Comparison of ENCODE assay signal across 9 cellular contexts in genomic region chr9:125529589-125530515, GRCh38.
DNase-seq lines count a peak whose midpoint lies in the region; ATAC-seq and TF ChIP-seq lines count a peak whose summit lies in the region.
"Had no signal": no experiment of that assay in that cellular context is flagged by ENCODE, and none has a peak within 500 bp of the region (broad histone marks: within the 10 kb centered on the region; RNA-seq: fewer than 3 reads in every experiment).

No MANE protein-coding gene starts in this region.

- H3K36me3 Mint-ChIP-seq in GM23338 (ENCODE audit: low read depth) = no peaks in the 10 kb centered on the region

- no peak for TF ChIP-seq CTCF in GM23338 (conservative IDR thresholded peaks at IDR 0.05; ENCODE audit: low read depth in 2 of 2)

- H3K4me2 ChIP-seq in GM23338 (no peak overlapping the region), mesenchymal stem cell (ENCODE audit: low read length, poor library complexity, severe bottlenecking) (no peak overlapping the region)

- no peak overlapping the region for H3K14ac ChIP-seq in mesenchymal stem cell (ENCODE audit: low read length in 2 of 2)

- intact Hi-C loops in right cardiac atrium (cut with DNase I) = no loop called here

- H3K4me1 Mint-ChIP-seq in GM23338 = peaks cover 31% of the 10 kb centered on the region

- H3K4me3 Mint-ChIP-seq in GM23338 = no peak overlapping the region

- peak; percentile 66 for ATAC-seq in GM18517 (IDR thresholded peaks at IDR 0.05; ENCODE audit: unreplicated experiment)
- ATAC-seq in GM23338 = peak; percentile 67
- ATAC-seq in right cardiac atrium = no peak

- no peaks in the 10 kb centered on the region for H3K9me2 ChIP-seq in GM23338 (ENCODE audit: insufficient read depth)

- H3K23ac ChIP-seq in mesenchymal stem cell (ENCODE audit: low read length in 2 of 2) = no peak overlapping the region

- WGBS in mesenchymal stem cell = 100% methylated on average over 1 of the region's 5 CpGs
- 88% methylated on average over 5 of the region's 5 CpGs for WGBS in right cardiac atrium

- H4K20me1 ChIP-seq in GM23338 (replicated peaks; ENCODE audit: insufficient read depth) = no peaks in the 10 kb centered on the region

- no peaks in the 10 kb centered on the region for H3F3A ChIP-seq in GM23338 (replicated peaks; ENCODE audit: low read depth)

- H3K9ac ChIP-seq in mesenchymal stem cell (ENCODE audit: low read length) = no peak overlapping the region

- no peak overlapping the region for H3K27ac Mint-ChIP-seq in GM23338

- H3K9me3 Mint-ChIP-seq in GM23338 = no peaks in the 10 kb centered on the region

- H3K27ac ChIP-seq in GM23338 (ENCODE audit: low read depth) = peak overlapping the region; percentile 67; the same call in 1 of the 2 replicates
- H3K27ac ChIP-seq in mesenchymal stem cell (ENCODE audit: low read length, poor library complexity, severe bottlenecking) = no peak overlapping the region
- H3K27ac ChIP-seq in right cardiac atrium (ENCODE audit: low read length) = no peak overlapping the region

- no peaks in the 10 kb centered on the region for H3K36me3 ChIP-seq in GM23338 (ENCODE audit: insufficient read depth)
- H3K36me3 ChIP-seq in mesenchymal stem cell (ENCODE audit: control insufficient read depth in 1 of 2, insufficient read depth in 2 of 2, low read depth in 1 of 2, low read length in 2 of 2) = no peaks in the 10 kb centered on the region

- peak overlapping the region; percentile 21 to 86 for H3K18ac ChIP-seq in mesenchymal stem cell (ENCODE audit: low read depth in 1 of 2, low read length in 2 of 2)

- no peak overlapping the region for H2BK12ac ChIP-seq in mesenchymal stem cell (ENCODE audit: low read length in 2 of 2)

- H2BK120ac ChIP-seq in mesenchymal stem cell (ENCODE audit: low read depth, low read length) = no peak overlapping the region

- H3K4me3 ChIP-seq in GM23338 = no peak overlapping the region
- H3K4me3 ChIP-seq in mesenchymal stem cell (ENCODE audit: insufficient read depth in 1 of 2, low read depth in 1 of 2, low read length in 2 of 2) = no peak overlapping the region
- H3K4me3 ChIP-seq in right cardiac atrium (ENCODE audit: low read length) = no peak overlapping the region

- H4K91ac ChIP-seq in mesenchymal stem cell (ENCODE audit: low read length) = no peak overlapping the region

- H3K27me3 ChIP-seq in GM23338 (ENCODE audit: insufficient read depth) (no peaks in the 10 kb centered on the region), mesenchymal stem cell (ENCODE audit: control insufficient read depth in 1 of 2, insufficient read depth in 1 of 2, low read length in 2 of 2) (no peaks in the 10 kb centered on the region), right cardiac atrium (ENCODE audit: control insufficient read depth, insufficient read depth) (no peaks in the 10 kb centered on the region)

- H3K27me3 Mint-ChIP-seq in GM23338 (ENCODE audit: insufficient read depth, low read depth, poor library complexity) = no peaks in the 10 kb centered on the region

- peak; percentile 31 for DNase-seq in GM23338 (ENCODE audit: low spot score)
- peak; percentile 69 for DNase-seq in NAMALWA (ENCODE audit: low spot score)
- DNase-seq in mesenchymal stem cell = no peak
- no peak for DNase-seq in stimulated activated CD4-positive, alpha-beta T cell treated with anti-CD3 and anti-CD28 coated beads, Interleukin-4, amount 100 ng/mL, for 4 hours
- no peak for DNase-seq in HUDEP-2 (lab: John Stamatoyannopoulos, UW; ENCODE audit: unreplicated experiment in 76 of 76)
- no peak for DNase-seq in globus pallidus (ENCODE audit: low spot score)
- no peak for DNase-seq in right cardiac atrium
- DNase-seq: stimulated activated CD4-positive, alpha-beta T cell treated with anti-CD3 and anti-CD28 coated beads, Interleukin-1b, Interleukin-23, amount 100 ng/mL, for 48 hours had no signal

- H2AK5ac ChIP-seq in mesenchymal stem cell (ENCODE audit: low read length, severe bottlenecking) = no peak overlapping the region

- H2AFZ ChIP-seq in GM23338 (no peak overlapping the region), mesenchymal stem cell (ENCODE audit: low read depth, low read length) (no peak overlapping the region)

- H3K9me3 ChIP-seq in mesenchymal stem cell (ENCODE audit: control insufficient read depth, low read length) = no peaks in the 10 kb centered on the region
- H3K9me3 ChIP-seq in right cardiac atrium (ENCODE audit: control insufficient read depth, low read length) = no peaks in the 10 kb centered on the region

- no peak overlapping the region for H2BK5ac ChIP-seq in mesenchymal stem cell (ENCODE audit: low read depth, low read length, poor library complexity, severe bottlenecking)

- H4K8ac ChIP-seq in mesenchymal stem cell (ENCODE audit: low read length) = no peak overlapping the region

- H3K4ac ChIP-seq in mesenchymal stem cell (ENCODE audit: low read depth in 1 of 2, low read length in 2 of 2) = no peak overlapping the region

- H3K4me1 ChIP-seq in GM23338 (ENCODE audit: insufficient read depth) = peaks cover 22% of the 10 kb centered on the region
- peaks cover 10% of the 10 kb centered on the region for H3K4me1 ChIP-seq in mesenchymal stem cell (ENCODE audit: control insufficient read depth, insufficient read depth, low read depth, low read length)
- peaks cover 3% of the 10 kb centered on the region for H3K4me1 ChIP-seq in right cardiac atrium (ENCODE audit: control insufficient read depth, insufficient read depth, low read length)

- no peaks in the 10 kb centered on the region for H3K79me2 ChIP-seq in GM23338 (replicated peaks; ENCODE audit: insufficient read depth)

- H2BK15ac ChIP-seq in mesenchymal stem cell (ENCODE audit: low read depth, poor library complexity, severe bottlenecking) = no peak overlapping the region

- peaks cover 18% of the 10 kb centered on the region for H3K79me1 ChIP-seq in mesenchymal stem cell (replicated peaks; ENCODE audit: low read length, poor library complexity, severe bottlenecking)

TF ChIP-seq in GM23338, 12 proteins besides CTCF, POLR2A, EP300 and RAD21 (continues in another document):
- TF ChIP-seq ZNF114 (CRISPR knock-in tag; IDR thresholded peaks at IDR 0.05) (no peak), POLR2AphosphoS5 (IDR thresholded peaks at IDR 0.05; ENCODE audit: low read depth) (no peak), NANOG (IDR thresholded peaks at IDR 0.05; ENCODE audit: borderline replicate concordance) (no peak), JUNB (IDR thresholded peaks at IDR 0.05; ENCODE audit: unreplicated experiment) (no peak), ZNF462 (CRISPR knock-in tag; IDR thresholded peaks at IDR 0.05) (no peak)

Comparison
In these comparisons a context has a peak if more than half of its experiments do, and no peak if none do; other contexts are left out.
1. ATAC-seq: peak in GM18517 (single experiment) and GM23338 (single experiment); none in right cardiac atrium (0 of 2).
2. DNase-seq: peak in GM23338 (single experiment) and NAMALWA (single experiment); none in mesenchymal stem cell (single experiment), stimulated activated CD4-positive, alpha-beta T cell treated with anti-CD3 and anti-CD28 coated beads, Interleukin-4, amount 100 ng/mL, for 4 hours (0 of 2), HUDEP-2 (0 of 76), globus pallidus (single experiment) and right cardiac atrium (0 of 3).